Comparison of ENCODE assay signal across 1 cellular context in the genomic region with DNA sequence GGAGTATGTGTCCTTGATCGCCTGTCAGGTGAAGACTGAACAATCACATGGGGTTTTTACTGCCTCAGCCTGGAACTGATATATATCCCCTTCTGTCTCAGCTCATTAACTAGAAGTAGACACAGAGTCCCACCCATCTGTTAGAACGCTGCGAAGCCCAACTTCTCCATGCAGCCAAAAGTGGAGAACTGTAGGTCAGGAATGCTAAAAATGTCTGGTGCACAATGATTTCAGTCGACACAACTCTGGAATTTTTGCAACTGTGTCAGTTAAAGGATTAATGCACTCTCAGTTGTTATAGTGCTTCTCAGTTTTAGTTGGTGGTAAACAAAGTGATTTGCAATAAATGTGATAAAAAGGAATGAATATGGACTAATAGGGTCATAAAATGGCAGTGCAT.
TF ChIP-seq lines count a peak whose summit lies in the region.

No MANE protein-coding gene starts in this region.

TF ChIP-seq in IMR-90, 13 proteins besides CTCF, POLR2A, EP300 and RAD21:
- TF ChIP-seq CEBPB (IDR thresholded peaks at IDR 0.05; ENCODE audit: low read depth, low read length) (no peak), FOS (IDR thresholded peaks at IDR 0.05; ENCODE audit: low read depth, low read length) (no peak), SMC3 (IDR thresholded peaks at IDR 0.05; ENCODE audit: low read depth, low read length) (no peak), MXI1 (IDR thresholded peaks at IDR 0.05; ENCODE audit: borderline replicate concordance, low read depth, low read length) (no peak), RCOR1 (IDR thresholded peaks at IDR 0.05; ENCODE audit: insufficient replicate concordance, low read length) (no peak), RFX5 (IDR thresholded peaks at IDR 0.05; ENCODE audit: low read depth, low read length) (no peak), CHD1 (IDR thresholded peaks at IDR 0.05; ENCODE audit: low read depth, low read length) (no peak), NFE2L2 (IDR thresholded peaks at IDR 0.05; ENCODE audit: low read depth, low read length) (no peak)
- TF ChIP-seq, protein P1, sequence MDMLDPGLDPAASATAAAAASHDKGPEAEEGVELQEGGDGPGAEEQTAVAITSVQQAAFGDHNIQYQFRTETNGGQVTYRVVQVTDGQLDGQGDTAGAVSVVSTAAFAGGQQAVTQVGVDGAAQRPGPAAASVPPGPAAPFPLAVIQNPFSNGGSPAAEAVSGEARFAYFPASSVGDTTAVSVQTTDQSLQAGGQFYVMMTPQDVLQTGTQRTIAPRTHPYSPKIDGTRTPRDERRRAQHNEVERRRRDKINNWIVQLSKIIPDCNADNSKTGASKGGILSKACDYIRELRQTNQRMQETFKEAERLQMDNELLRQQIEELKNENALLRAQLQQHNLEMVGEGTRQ (IDR thresholded peaks at IDR 0.05; ENCODE audit: low read depth, low read length): no peak
- TF ChIP-seq, protein P2, sequence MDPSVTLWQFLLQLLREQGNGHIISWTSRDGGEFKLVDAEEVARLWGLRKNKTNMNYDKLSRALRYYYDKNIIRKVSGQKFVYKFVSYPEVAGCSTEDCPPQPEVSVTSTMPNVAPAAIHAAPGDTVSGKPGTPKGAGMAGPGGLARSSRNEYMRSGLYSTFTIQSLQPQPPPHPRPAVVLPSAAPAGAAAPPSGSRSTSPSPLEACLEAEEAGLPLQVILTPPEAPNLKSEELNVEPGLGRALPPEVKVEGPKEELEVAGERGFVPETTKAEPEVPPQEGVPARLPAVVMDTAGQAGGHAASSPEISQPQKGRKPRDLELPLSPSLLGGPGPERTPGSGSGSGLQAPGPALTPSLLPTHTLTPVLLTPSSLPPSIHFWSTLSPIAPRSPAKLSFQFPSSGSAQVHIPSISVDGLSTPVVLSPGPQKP (IDR thresholded peaks at IDR 0.05; ENCODE audit: borderline replicate concordance, low read depth, low read length): no peak
